Comparison of ENCODE assay signal across 8 cellular contexts in genomic region chr7:139133335-139134139, GRCh38. TPM values are rescaled to one million over a fixed set of nuclear protein-coding genes. Genes with fewer than 3 reads are reported as not detected.
DNase-seq lines count a peak whose midpoint lies in the region; TF ChIP-seq lines count a peak whose summit lies in the region.

No MANE protein-coding gene starts in this region.

- TF ChIP-seq CTCF in GM20000 (IDR thresholded peaks at IDR 0.05; ENCODE audit: extremely low read depth, missing control alignments) (no peak), endodermal cell (conservative IDR thresholded peaks at IDR 0.05) (no peak)

- peak; percentile 86 for DNase-seq in COR-L47 (lab: John Stamatoyannopoulos, UW)
- DNase-seq in GM20000 (ENCODE audit: low spot score) = peak; percentile 75
- DNase-seq in HT-29 (ENCODE audit: low spot score) = peak; percentile 96
- DNase-seq in NOMO-1 treated with dmso at 0.1 percent for 144 hours (lab: John Stamatoyannopoulos, UW; ENCODE audit: unreplicated experiment) = peak; percentile 69
- peak; percentile 77 for DNase-seq in activated CD8-positive, alpha-beta memory T cell treated with anti-CD3 and anti-CD28 coated beads, Interleukin-2, amount 50 U/mL, for 1 hour (ENCODE audit: extremely low read depth)
- DNase-seq in endodermal cell = peak; percentile 94
- peak; percentile 96 for DNase-seq in mesenteric fat pad (ENCODE audit: low spot score)
- peak; percentile 72 for DNase-seq in stimulated activated CD8-positive, alpha-beta memory T cell treated with anti-CD3 and anti-CD28 coated beads, Interleukin-12 subunit alpha, Interleukin-12 subunit beta, amount 100 ng/mL, for 4 hours (ENCODE audit: low read depth)

- WGBS in endodermal cell (ENCODE audit: insufficient coverage in 1 of 2, insufficient read length in 1 of 2), 2 experiments = 3 to 7% methylated on average over 12 to 36 of the region's 36 CpGs

- no peaks in the 10 kb centered on the region for H3K9me3 ChIP-seq in endodermal cell (ENCODE audit: control insufficient read depth, low read length)

- H3K27me3 Mint-ChIP-seq in endodermal cell (ENCODE audit: insufficient read depth) = no peaks in the 10 kb centered on the region

- H3K27ac ChIP-seq in endodermal cell (ENCODE audit: low read depth, low read length) = no peak overlapping the region

- peak overlapping the region; percentile 76 for H3K4me3 Mint-ChIP-seq in endodermal cell

- peaks cover 5% of the 10 kb centered on the region for H3K4me1 ChIP-seq in endodermal cell (ENCODE audit: control insufficient read depth, insufficient read depth, low read length)

- peak overlapping the region; percentile 95 for H3K4me3 ChIP-seq in endodermal cell (ENCODE audit: low read length)

- peaks cover 12% of the 10 kb centered on the region for H3K4me1 Mint-ChIP-seq in endodermal cell

- peaks cover 3% of the 10 kb centered on the region for H3K36me3 ChIP-seq in endodermal cell (ENCODE audit: control insufficient read depth, insufficient read depth, low read length)

- H3K27me3 ChIP-seq in endodermal cell (ENCODE audit: control insufficient read depth, insufficient read depth, low read length, poor library complexity, severe bottlenecking) = no peaks in the 10 kb centered on the region

- peak overlapping the region; percentile 29 for H3K9ac ChIP-seq in endodermal cell (ENCODE audit: extremely low read depth, low read length, poor library complexity, severe bottlenecking)

- no peaks in the 10 kb centered on the region for H3K36me3 Mint-ChIP-seq in endodermal cell (ENCODE audit: low read depth)

- peaks cover 4% of the 10 kb centered on the region for H3K9me3 Mint-ChIP-seq in endodermal cell

- H3K27ac Mint-ChIP-seq in endodermal cell = peak overlapping the region; percentile 70

RNA-seq across cellular contexts. Expression of gene ZC3HAV1, which starts 24.0 kb away (rescaled TPM):
- 35.9 and 38.2 TPM in 2 replicates for total RNA-seq in HT-29 (2014; rRNA removed; shearing (Covaris generic))
- total RNA-seq in endodermal cell = 10 to 100 TPM; 67.6 to 76.0 TPM
- 11.4 TPM for polyA plus RNA-seq in endodermal cell (2013, experiment 1 of 2)
- 13.9 TPM for polyA plus RNA-seq in endodermal cell (2013, experiment 2 of 2)
- total RNA-seq in mesenteric fat pad = 35.0 TPM
